In genomic region chr6:7784706-7785105, GRCh38 we compare ENCODE assay signal across 1 cellular context.
TF ChIP-seq lines count a peak whose summit lies in the region.

No MANE protein-coding gene starts in this region.

TF ChIP-seq in WTC11, 78 proteins besides CTCF, POLR2A, EP300 and RAD21 (continued from another document):
- TF ChIP-seq PREB (CRISPR knock-in tag; IDR thresholded peaks at IDR 0.05; ENCODE audit: borderline replicate concordance) (no peak), TEAD4 (CRISPR knock-in tag; IDR thresholded peaks at IDR 0.05) (no peak)
